In genomic region chr9:114112778-114113585, GRCh38 we compare ENCODE assay signal across 1 cellular context.
TF ChIP-seq lines count a peak whose summit lies in the region.

No MANE protein-coding gene starts in this region.

TF ChIP-seq in K562, 482 proteins besides CTCF, POLR2A, EP300 and RAD21:
- no peak for TF ChIP-seq ZKSCAN1 (IDR thresholded peaks at IDR 0.05; ENCODE audit: low read depth, low read length)
- TF ChIP-seq NFIC (IDR thresholded peaks at IDR 0.05), result 0 out of 2 replicates have a peak, but pooled peaks have one; percentile 20
- peak; percentile 29 for TF ChIP-seq ZFP36 (IDR thresholded peaks at IDR 0.05; ENCODE audit: low read depth, low read length, partially characterized antibody)
